Comparison of ENCODE assay signal across 9 cellular contexts in genomic region chr3:129495006-129495639, GRCh38. TPM values are rescaled to one million over a fixed set of nuclear protein-coding genes. Genes with fewer than 3 reads are reported as not detected.
DNase-seq lines count a peak whose midpoint lies in the region; FAIRE-seq and TF ChIP-seq lines count a peak whose summit lies in the region.
"Not testable (repeated sequence)": the region's sequence is repeated elsewhere in the genome, so short reads cannot be mapped to it uniquely, and the experiment has no call there.
"Had no signal": no experiment of that assay in that cellular context is flagged by ENCODE, and none has a peak within 500 bp of the region (broad histone marks: within the 10 kb centered on the region; RNA-seq: fewer than 3 reads in every experiment).

No MANE protein-coding gene starts in this region.

- H3K4me2 ChIP-seq in osteoblast (ENCODE audit: insufficient read depth, low read length) = peak overlapping the region; percentile 53

- H3K36me3 ChIP-seq in SJSA1 = peaks cover 26% of the 10 kb centered on the region
- H3K36me3 ChIP-seq in bronchial epithelial cell (ENCODE audit: control insufficient read depth, insufficient read depth, low read length) = not testable (repeated sequence)
- peaks cover 24% of the 10 kb centered on the region for H3K36me3 ChIP-seq in osteoblast (ENCODE audit: insufficient read depth, low read length)
- peaks cover 3 to 33% (median 18%) of the 10 kb centered on the region in 5 donors for H3K36me3 ChIP-seq in subcutaneous abdominal adipose tissue (ENCODE audit: control insufficient read depth in 5 of 5, insufficient read depth in 5 of 5, low read length in 5 of 5)

- not testable (repeated sequence) for H2AFZ ChIP-seq in osteoblast (ENCODE audit: low read length)

- FAIRE-seq in bronchial epithelial cell (lab: Jason Lieb, UNC) = peak; percentile 55

- H3K9ac ChIP-seq in subcutaneous abdominal adipose tissue (ENCODE audit: low read length in 5 of 5) = not testable (repeated sequence)

- H3K9me3 ChIP-seq in SJSA1 (replicated peaks); osteoblast (ENCODE audit: low read depth, low read length); subcutaneous abdominal adipose tissue (ENCODE audit: control insufficient read depth in 5 of 5, low read length in 5 of 5): not testable (repeated sequence)

- not testable (repeated sequence) for H3K79me2 ChIP-seq in osteoblast (ENCODE audit: insufficient read depth, low read length)

- H4K20me1 ChIP-seq in osteoblast (ENCODE audit: insufficient read depth, low read length) = not testable (repeated sequence)

- not testable (repeated sequence) for H3K4me3 ChIP-seq in AG10803 (ENCODE audit: low read length); SJSA1; bronchial epithelial cell (ENCODE audit: low read depth, low read length); fibroblast of pulmonary artery (replicated peaks; ENCODE audit: low read depth, low read length); osteoblast (ENCODE audit: insufficient read depth, low read length); subcutaneous abdominal adipose tissue (ENCODE audit: low read depth in 1 of 5, low read length in 5 of 5)

- H3K27me3 ChIP-seq in SJSA1 (replicated peaks); bronchial epithelial cell (ENCODE audit: control insufficient read depth, insufficient read depth, low read length); osteoblast (ENCODE audit: insufficient read depth, low read length); subcutaneous abdominal adipose tissue (ENCODE audit: control insufficient read depth in 5 of 5, insufficient read depth in 4 of 5, low read length in 5 of 5): not testable (repeated sequence)

- H3K27ac ChIP-seq in SJSA1 (peak overlapping the region; percentile 94), osteoblast (ENCODE audit: low read depth, low read length) (peak overlapping the region; percentile 98), subcutaneous abdominal adipose tissue (ENCODE audit: low read depth, low read length) (peak overlapping the region; percentile 82)

- H3K4me1 ChIP-seq in SJSA1 (replicated peaks) (peaks cover 57% of the 10 kb centered on the region), osteoblast (ENCODE audit: insufficient read depth, low read length) (peaks cover 29% of the 10 kb centered on the region), subcutaneous abdominal adipose tissue (ENCODE audit: control insufficient read depth in 5 of 5, insufficient read depth in 5 of 5, low read length in 5 of 5) (peaks cover 10 to 56% (median 22%) of the 10 kb centered on the region in 5 donors)

- DNase-seq in AG10803 (ENCODE audit: low read depth) = peak; percentile 81
- DNase-seq in HS-5 (ENCODE audit: low read depth) = peak; percentile 39
- peak; percentile 73 to 86 for DNase-seq in SJSA1 (ENCODE audit: low read depth in 1 of 2, low spot score in 2 of 2)
- DNase-seq in bronchial epithelial cell (ENCODE audit: low read depth) = peak; percentile 73
- DNase-seq in fibroblast of pulmonary artery (ENCODE audit: low read depth) = peak; percentile 84
- peak; percentile 28 for DNase-seq in kidney tubule cell (ENCODE audit: low spot score)
- DNase-seq in osteoblast (ENCODE audit: insufficient read length, low spot score, missing footprints) = not testable (repeated sequence)

- not testable (repeated sequence) for TF ChIP-seq CTCF in AG10803 (conservative IDR thresholded peaks at IDR 0.05; ENCODE audit: low read length); bronchial epithelial cell (IDR thresholded peaks at IDR 0.05; ENCODE audit: insufficient read depth, low read length, severe bottlenecking); fibroblast of pulmonary artery (IDR thresholded peaks at IDR 0.05; ENCODE audit: low read length, missing control alignments); osteoblast (IDR thresholded peaks at IDR 0.05; ENCODE audit: extremely low read depth, low read depth, low read length)

RNA-seq across cellular contexts. Expression of gene RHO, which starts 33.3 kb away (rescaled TPM):
- not detected in 2 replicates for total RNA-seq in SJSA1 (2014; rRNA removed; shearing (Covaris generic))
- total RNA-seq in bronchial epithelial cell (not detected in 2 replicates), osteoblast (not detected in 2 replicates)
- total RNA-seq: mucosa of gallbladder had no signal

RNA-seq across cellular contexts. Expression of gene H1-8, which starts 47.9 kb away (rescaled TPM):
- not detected in 2 replicates for total RNA-seq in SJSA1 (2014; rRNA removed; shearing (Covaris generic))
- total RNA-seq in bronchial epithelial cell = not detected in 2 replicates
- total RNA-seq in osteoblast = not detected in 2 replicates
- total RNA-seq: mucosa of gallbladder had no signal

RNA-seq across cellular contexts. Expression of gene IFT122, which starts 55.1 kb away (rescaled TPM):
- 13.3 and 14.4 TPM in 2 replicates for total RNA-seq in SJSA1 (2014; rRNA removed; shearing (Covaris generic))
- total RNA-seq in bronchial epithelial cell (5.9 and 10.0 TPM in 2 replicates), osteoblast (30.4 and 30.6 TPM in 2 replicates)

RNA-seq across cellular contexts. Expression of gene MBD4, which starts 55.4 kb away (rescaled TPM):
- 15.2 and 23.6 TPM in 2 replicates for total RNA-seq in SJSA1 (2014; rRNA removed; shearing (Covaris generic))
- total RNA-seq in bronchial epithelial cell (11.3 and 24.5 TPM in 2 replicates), osteoblast (37.1 and 41.3 TPM in 2 replicates)
